Comparison of ENCODE assay signal across 1 cellular context in the genomic region with DNA sequence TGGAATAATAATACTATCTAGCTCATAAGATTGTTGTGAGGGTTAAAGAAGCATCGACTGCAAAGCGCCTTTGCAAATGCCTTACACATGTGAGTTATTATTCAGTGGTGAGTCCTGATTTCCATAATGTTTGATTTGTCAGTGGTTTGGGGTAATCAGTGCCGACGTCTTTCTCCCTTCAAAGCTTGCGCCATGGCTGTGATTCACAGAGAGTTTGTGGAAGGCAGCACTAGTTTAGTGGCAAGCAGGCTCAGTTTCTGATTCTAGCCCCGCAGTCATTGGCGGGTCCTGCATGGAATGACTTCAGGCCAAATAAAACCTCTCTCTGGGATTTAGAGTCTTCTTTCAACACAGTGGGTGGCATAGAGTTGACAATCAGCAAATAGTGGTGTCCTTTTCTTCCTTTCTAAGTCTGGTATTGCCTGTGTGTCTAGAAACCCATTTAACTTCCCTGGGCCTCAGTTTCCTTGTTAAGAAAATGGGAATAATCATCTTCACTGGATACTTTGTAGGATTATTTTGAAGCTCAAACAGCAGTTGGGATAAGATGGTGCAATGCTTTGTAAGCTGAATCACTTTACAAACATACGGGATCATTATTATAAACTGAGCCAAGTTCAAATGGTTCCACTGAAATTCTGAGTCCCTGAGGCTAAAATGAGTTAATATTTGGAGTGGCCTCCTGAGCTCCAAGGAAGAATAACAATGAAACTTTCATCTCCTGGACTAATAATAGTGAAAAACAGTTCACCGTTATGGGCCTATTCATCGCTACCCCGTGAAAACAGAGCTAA.
A peak's percentile ranks its signal among the peaks of the same experiment; 100 is the strongest.
TF ChIP-seq lines count a peak whose summit lies in the region.

No MANE protein-coding gene starts in this region.

TF ChIP-seq in HEK293, 187 proteins besides CTCF, POLR2A, EP300 and RAD21:
- TF ChIP-seq PRDM6 (tag by site-specific recombination; IDR thresholded peaks at IDR 0.05) (0 out of 2 replicates have a peak, but pooled peaks have one; percentile 21), WT1 (tag by site-specific recombination; IDR thresholded peaks at IDR 0.05) (no peak)
